Comparison of ENCODE assay signal across 17 cellular contexts in the genomic region with DNA sequence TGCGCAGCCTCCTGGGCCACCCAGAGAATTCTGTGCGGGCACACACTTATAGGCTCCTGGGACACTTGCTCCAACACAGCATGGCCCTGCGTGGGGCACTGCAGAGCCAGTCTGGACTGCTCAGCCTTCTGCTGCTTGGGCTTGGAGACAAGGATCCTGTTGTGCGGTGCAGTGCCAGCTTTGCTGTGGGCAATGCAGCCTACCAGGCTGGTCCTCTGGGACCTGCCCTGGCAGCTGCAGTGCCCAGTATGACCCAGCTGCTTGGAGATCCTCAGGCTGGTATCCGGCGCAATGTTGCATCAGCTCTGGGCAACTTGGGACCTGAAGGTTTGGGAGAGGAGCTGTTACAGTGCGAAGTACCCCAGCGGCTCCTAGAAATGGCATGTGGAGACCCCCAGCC. TPM values are rescaled to one million over a fixed set of nuclear protein-coding genes. Genes with fewer than 3 reads are reported as not detected.
DNase-seq lines count a peak whose midpoint lies in the region; ATAC-seq and TF ChIP-seq lines count a peak whose summit lies in the region.
"Had no signal": no experiment of that assay in that cellular context is flagged by ENCODE, and none has a peak within 500 bp of the region (broad histone marks: within the 10 kb centered on the region; RNA-seq: fewer than 3 reads in every experiment).

No MANE protein-coding gene starts in this region.

- POLR2A ChIA-PET in Caco-2 (lab: Charles Lee), result no interaction called here

- H3K9me3 ChIP-seq in Caco-2, result no peaks in the 10 kb centered on the region
- no peaks in the 10 kb centered on the region for H3K9me3 ChIP-seq in T-helper 17 cell (ENCODE audit: control insufficient read depth, low read length, poor library complexity, severe bottlenecking)
- no peaks in the 10 kb centered on the region for H3K9me3 ChIP-seq in upper lobe of right lung
- H3K9me3 ChIP-seq: BLaER1 treated with 17β-estradiol and CSF1 and Interleukin-3, amounts not matched to agents 10 nM and 100 nM had no signal

- no peak overlapping the region for H3K27ac ChIP-seq in upper lobe of right lung
- H3K27ac ChIP-seq: BLaER1 treated with 17β-estradiol and CSF1 and Interleukin-3, amounts not matched to agents 10 nM and 100 nM had no signal

- H3K4me1 Mint-ChIP-seq in Caco-2 (ENCODE audit: low read depth, unreplicated experiment) (peaks cover 15% of the 10 kb centered on the region), T-helper 17 cell (peaks cover 2% of the 10 kb centered on the region), progenitor cell of endocrine pancreas (ENCODE audit: low read depth) (no peaks in the 10 kb centered on the region)
- H3K4me1 Mint-ChIP-seq: CD4-positive, CD25-positive, alpha-beta regulatory T cell had no signal

- no TSS peak for BruUV-seq in Caco-2 (replicated peaks; lab: Mats Ljungman, UMichigan)

- H3K36me3 Mint-ChIP-seq in Caco-2 (ENCODE audit: insufficient read depth, unreplicated experiment) (peaks cover 3% of the 10 kb centered on the region), T-helper 17 cell (ENCODE audit: low read depth) (peaks cover 13% of the 10 kb centered on the region), progenitor cell of endocrine pancreas (ENCODE audit: insufficient read depth) (peaks cover 15% of the 10 kb centered on the region)

- H3K27me3 ChIP-seq in Caco-2 (replicated peaks; ENCODE audit: control insufficient read depth, insufficient read depth, low read length), result no peaks in the 10 kb centered on the region
- no peaks in the 10 kb centered on the region for H3K27me3 ChIP-seq in upper lobe of right lung
- H3K27me3 ChIP-seq: BLaER1 treated with 17β-estradiol and CSF1 and Interleukin-3, amounts not matched to agents 10 nM and 100 nM had no signal

- H3K36me3 ChIP-seq in Caco-2 (ENCODE audit: control insufficient read depth, insufficient read depth, low read length) (no peaks in the 10 kb centered on the region; the same call in 1 of the 2 replicates), upper lobe of right lung (peaks cover 27% of the 10 kb centered on the region)

- ATAC-seq in T-helper 17 cell (no peak), upper lobe of right lung (peak; percentile 19), HG02623 (IDR thresholded peaks at IDR 0.05; ENCODE audit: unreplicated experiment) (no peak), HG02840 (IDR thresholded peaks at IDR 0.05; ENCODE audit: low FRiP score, unreplicated experiment) (no peak)
- ATAC-seq: GM12878, GM23338, K562 had no signal

- H3K27me3 Mint-ChIP-seq in Caco-2 (ENCODE audit: insufficient read depth, unreplicated experiment) (no peaks in the 10 kb centered on the region), T-helper 17 cell (no peaks in the 10 kb centered on the region), progenitor cell of endocrine pancreas (no peaks in the 10 kb centered on the region)

- H3K4me1 ChIP-seq in Caco-2 (peaks cover 4% of the 10 kb centered on the region; the same call in 1 of the 2 replicates), upper lobe of right lung (no peaks in the 10 kb centered on the region)

- no peak overlapping the region for H3K4me3 ChIP-seq in Caco-2 (ENCODE audit: low read depth, low read length)
- no peak overlapping the region for H3K4me3 ChIP-seq in upper lobe of right lung
- H3K4me3 ChIP-seq: BLaER1 treated with 17β-estradiol and CSF1 and Interleukin-3, amounts not matched to agents 10 nM and 100 nM; GM12878; GM23338; K562 had no signal

- no peaks in the 10 kb centered on the region for H3K9me3 Mint-ChIP-seq in Caco-2 (ENCODE audit: unreplicated experiment)
- H3K9me3 Mint-ChIP-seq in progenitor cell of endocrine pancreas (ENCODE audit: low read depth), result no peaks in the 10 kb centered on the region
- H3K9me3 Mint-ChIP-seq: GM23338, H9 had no signal

- H3K4me3 Mint-ChIP-seq in Caco-2 (ENCODE audit: unreplicated experiment), result no peak overlapping the region
- no peak overlapping the region for H3K4me3 Mint-ChIP-seq in T-helper 17 cell
- H3K4me3 Mint-ChIP-seq in progenitor cell of endocrine pancreas (ENCODE audit: low read depth), result no peak overlapping the region
- H3K4me3 Mint-ChIP-seq: CD4-positive, CD25-positive, alpha-beta regulatory T cell; GM23338; H9 had no signal

- H3K27ac Mint-ChIP-seq in Caco-2 (ENCODE audit: unreplicated experiment), result peak overlapping the region; percentile 16
- peak overlapping the region; percentile 70 for H3K27ac Mint-ChIP-seq in T-helper 17 cell
- peak overlapping the region; percentile 77 for H3K27ac Mint-ChIP-seq in progenitor cell of endocrine pancreas
- H3K27ac Mint-ChIP-seq: CD4-positive, CD25-positive, alpha-beta regulatory T cell; GM23338 had no signal

- TF ChIP-seq CTCF in Caco-2 (IDR thresholded peaks at IDR 0.05; ENCODE audit: insufficient read depth in 1 of 2, low read depth in 1 of 2, low read length in 1 of 2, severe bottlenecking in 1 of 2, unreplicated experiment in 1 of 2) (no peak), progenitor cell of endocrine pancreas (IDR thresholded peaks at IDR 0.05; ENCODE audit: unreplicated experiment) (no peak), upper lobe of right lung (IDR thresholded peaks at IDR 0.05) (no peak)

- CTCF ChIA-PET in Caco-2 (lab: Charles Lee), result interaction anchor here (0.6 to 0.9 kb wide), 2 partner anchors 27 to 198 kb away, joined by 3 read pairs; partner anchors contain the start of genes RNF25 and STK36

- DNase-seq in Caco-2, result no peak
- no peak for DNase-seq in T-helper 17 cell
- DNase-seq in progenitor cell of endocrine pancreas (ENCODE audit: low spot score, unreplicated experiment), result no peak
- no peak for DNase-seq in upper lobe of right lung
- DNase-seq in SKM-1 (lab: John Stamatoyannopoulos, UW; ENCODE audit: unreplicated experiment), result no peak
- DNase-seq: 8988T; ACHN; Calu3; CD4-positive, CD25-positive, alpha-beta regulatory T cell; DMS79; H9 had no signal

- intact Hi-C loops in Caco-2 (cut with micrococcal nuclease; ENCODE audit: unreplicated experiment) (no loop called here), upper lobe of right lung (cut with DNase I) (no loop called here)

RNA-seq across cellular contexts. Expression of gene TTLL4, which starts 11.8 kb away (rescaled TPM):
- 86.6 and 87.9 TPM in 2 replicates for total RNA-seq in Caco-2 (2022)
- 10 to 100 TPM; 21.1 to 21.2 TPM for total RNA-seq in T-helper 17 cell
- 92.1 and 93.4 TPM in 2 replicates for total RNA-seq in progenitor cell of endocrine pancreas
- 29.5 TPM for total RNA-seq in upper lobe of right lung

RNA-seq across cellular contexts. Expression of gene STK36, which starts 27.0 kb away (rescaled TPM):
- total RNA-seq in Caco-2 (2022) (44.1 and 56.9 TPM in 2 replicates), T-helper 17 cell (10 to 100 TPM; 14.2 to 21.0 TPM), progenitor cell of endocrine pancreas (137 and 138 TPM in 2 replicates), upper lobe of right lung (35.2 TPM)

RNA-seq across cellular contexts. Expression of gene RNF25, which starts 27.1 kb away (rescaled TPM):
- total RNA-seq in Caco-2 (2022) (30.5 and 32.1 TPM in 2 replicates), T-helper 17 cell (10 to 100 TPM; 13.4 to 18.3 TPM), progenitor cell of endocrine pancreas (27.1 and 28.7 TPM in 2 replicates), upper lobe of right lung (20.2 TPM)

RNA-seq across cellular contexts. Expression of gene BCS1L, which starts 39.4 kb away (rescaled TPM):
- 68.3 and 74.6 TPM in 2 replicates for total RNA-seq in Caco-2 (2022)
- 10 to 100 TPM; 24.1 to 31.8 TPM for total RNA-seq in T-helper 17 cell
- 45.8 and 49.9 TPM in 2 replicates for total RNA-seq in progenitor cell of endocrine pancreas
- 38.5 TPM for total RNA-seq in upper lobe of right lung

RNA-seq across cellular contexts. Expression of gene ZNF142, which starts 39.5 kb away (rescaled TPM):
- total RNA-seq in Caco-2 (2022) (37.0 and 38.5 TPM in 2 replicates), T-helper 17 cell (10 to 100 TPM; 55.0 to 55.6 TPM), progenitor cell of endocrine pancreas (42.2 and 43.1 TPM in 2 replicates), upper lobe of right lung (18.3 TPM)

Comparison
In these comparisons a context has a peak if more than half of its experiments do, and no peak if none do; other contexts are left out.
1. H3K27ac Mint-ChIP-seq: peak in every context shown above with its lines; median percentile 77 in progenitor cell of endocrine pancreas; 70 in T-helper 17 cell; 16 in Caco-2.